In the genomic region with DNA sequence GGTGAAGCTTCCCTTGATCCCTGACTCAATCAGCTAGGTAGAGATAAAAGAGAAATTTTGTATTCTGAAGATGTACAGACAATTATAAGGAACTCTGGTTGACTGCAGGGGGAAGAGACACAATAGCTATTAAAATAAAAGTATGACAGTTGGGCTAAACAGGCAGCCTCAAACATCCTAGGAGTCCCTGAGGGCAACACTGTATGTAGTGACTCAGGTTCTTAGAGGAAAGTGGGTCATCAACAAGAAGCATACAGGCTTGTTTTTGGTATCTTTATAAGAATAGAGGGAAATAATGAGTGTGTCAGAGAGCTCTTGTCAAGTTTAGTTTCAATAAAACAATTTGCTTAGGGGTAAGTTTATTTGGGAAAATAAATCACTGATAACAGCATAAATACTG, we compare ENCODE assay signal across 18 cellular contexts.
DNase-seq lines count a peak whose midpoint lies in the region; ATAC-seq and TF ChIP-seq lines count a peak whose summit lies in the region.
"Had no signal": no experiment of that assay in that cellular context is flagged by ENCODE, and none has a peak within 500 bp of the region (broad histone marks: within the 10 kb centered on the region; RNA-seq: fewer than 3 reads in every experiment).

No MANE protein-coding gene starts in this region.

- peaks cover 63% of the 10 kb centered on the region for H3K79me2 ChIP-seq in DND-41 (ENCODE audit: insufficient read depth, low read length)

- no peaks in the 10 kb centered on the region for H3K36me3 ChIP-seq in DND-41 (ENCODE audit: insufficient read depth, low read length)

- H3K4me1 ChIP-seq in DND-41 (ENCODE audit: insufficient read depth, low read length) = no peaks in the 10 kb centered on the region
- H3K4me1 ChIP-seq in foreskin keratinocyte = peaks cover 9% of the 10 kb centered on the region

- no peaks in the 10 kb centered on the region for H3K36me3 Mint-ChIP-seq in activated T-helper 17 cell treated with anti-CD3 and anti-CD28 coated beads, Interleukin-2, amount 50 U/mL, for 72 hours (ENCODE audit: low read depth)

- no peak overlapping the region for H3K4me2 ChIP-seq in DND-41 (ENCODE audit: insufficient read depth, low read length)
- H3K4me2 ChIP-seq: GM23338 had no signal

- H3K9me3 ChIP-seq in DND-41 (ENCODE audit: insufficient read depth, low read length, severe bottlenecking) = no peaks in the 10 kb centered on the region

- H3K27me3 ChIP-seq in DND-41 (ENCODE audit: insufficient read depth, low read length, poor library complexity) = no peaks in the 10 kb centered on the region
- no peaks in the 10 kb centered on the region for H3K27me3 ChIP-seq in foreskin keratinocyte

- H3K9ac ChIP-seq in DND-41 (ENCODE audit: low read depth, low read length) = no peak overlapping the region

- H3K9me3 Mint-ChIP-seq in activated T-helper 17 cell treated with anti-CD3 and anti-CD28 coated beads, Interleukin-2, amount 50 U/mL, for 72 hours = no peaks in the 10 kb centered on the region

- TF ChIP-seq CTCF in DND-41 (IDR thresholded peaks at IDR 0.05; ENCODE audit: borderline replicate concordance, extremely low read depth, low read length, poor library complexity, severe bottlenecking) = no peak
- TF ChIP-seq CTCF in foreskin keratinocyte (conservative IDR thresholded peaks at IDR 0.05) = no peak

- peaks cover 7% of the 10 kb centered on the region for H3K27me3 Mint-ChIP-seq in activated T-helper 17 cell treated with anti-CD3 and anti-CD28 coated beads, Interleukin-2, amount 50 U/mL, for 72 hours

- no peak overlapping the region for H2AFZ ChIP-seq in DND-41 (ENCODE audit: low read depth, low read length)
- H2AFZ ChIP-seq: GM23338 had no signal

- H3K27ac ChIP-seq in DND-41 (ENCODE audit: low read length) (no peak overlapping the region), foreskin keratinocyte (peak overlapping the region; percentile 42)

- H4K20me1 ChIP-seq in DND-41 (ENCODE audit: insufficient read depth, low read length) = peaks cover 30% of the 10 kb centered on the region; the same call in 1 of the 2 replicates

- H3K4me1 Mint-ChIP-seq in activated T-helper 17 cell treated with anti-CD3 and anti-CD28 coated beads, Interleukin-2, amount 50 U/mL, for 72 hours = no peaks in the 10 kb centered on the region

- H3K4me3 Mint-ChIP-seq in activated T-helper 17 cell treated with anti-CD3 and anti-CD28 coated beads, Interleukin-2, amount 50 U/mL, for 72 hours = no peak overlapping the region
- H3K4me3 Mint-ChIP-seq: GM23338 had no signal

- peak; percentile 52; the same call in 1 of the 3 replicates for ATAC-seq in DND-41 (ENCODE audit: insufficient read depth, low read depth)
- peak; percentile 34 for ATAC-seq in activated T-helper 17 cell treated with anti-CD3 and anti-CD28 coated beads, Interleukin-2, amount 50 U/mL, for 72 hours (replicated peaks)
- peak; percentile 98 for ATAC-seq in foreskin keratinocyte
- no peak for ATAC-seq in GM18517 (IDR thresholded peaks at IDR 0.05; ENCODE audit: unreplicated experiment)
- ATAC-seq: GM23338, HCT116, Panc1, Right ventricle myocardium inferior had no signal

- no peak overlapping the region for H3K27ac Mint-ChIP-seq in activated T-helper 17 cell treated with anti-CD3 and anti-CD28 coated beads, Interleukin-2, amount 50 U/mL, for 72 hours
- H3K27ac Mint-ChIP-seq: GM23338 had no signal

- DNase-seq in AG08395 (ENCODE audit: low spot score) (peak; percentile 60), DND-41 (no peak), foreskin keratinocyte (peak in 1 of 2 donors; percentile 75), RPMI8226 (no peak), DMS153 (lab: John Stamatoyannopoulos, UW) (no peak)
- no peak for DNase-seq in stimulated activated CD4-positive, alpha-beta T cell treated with anti-CD3 and anti-CD28 coated beads, Interleukin-2, amount 100 ng/mL, for 24 hours
- DNase-seq: DMS79, GDM1, KG1, NCI-H1436, NCI-H2029 treated with DMSO at 0.1 percent for 48 hours, NCI-H510A had no signal

- no peak overlapping the region for H3K4me3 ChIP-seq in DND-41 (ENCODE audit: low read depth in 1 of 2, low read length in 2 of 2)
- H3K4me3 ChIP-seq: GM23338 had no signal
